ENCODE assay signal across 27 cellular contexts in genomic region chr9:123522921-123523320, GRCh38.
"Had no signal": no experiment of that assay in that cellular context is flagged by ENCODE, and none has a peak within 500 bp of the region (broad histone marks: within the 10 kb centered on the region; RNA-seq: fewer than 3 reads in every experiment).

No MANE protein-coding gene starts in this region.

- H3K27ac ChIP-seq: breast epithelium, SK-N-MC had no signal

- H3K27ac Mint-ChIP-seq: activated CD4-positive, alpha-beta memory T cell treated with anti-CD3 and anti-CD28 coated beads for 36 hours; activated CD4-positive, alpha-beta T cell treated with anti-CD3 and anti-CD28 coated beads, Interleukin-2, amount 10 ng/mL, durations not matched to agents 7 days and 5 days; activated naive CD4-positive, alpha-beta T cell treated with anti-CD3 and anti-CD28 coated beads, Interleukin-2, amount 10 ng/mL, durations not matched to agents 7 days and 5 days; activated naive CD8-positive, alpha-beta T cell treated with anti-CD3 and anti-CD28 coated beads for 36 hours; activated T-helper 2 cell treated with anti-CD3 and anti-CD28 coated beads, Interferon-gamma antibody, Interleukin-2, Interleukin-4, amounts not matched to agents 10 μg/mL and 5 μg/mL and 100 μg/mL, durations not matched to agents 14 hours and 24 hours and 36 hours; T-cell had no signal

- H3K4me1 ChIP-seq: breast epithelium had no signal

- H3K36me3 Mint-ChIP-seq: activated CD4-positive, alpha-beta memory T cell treated with anti-CD3 and anti-CD28 coated beads for 36 hours; activated naive CD4-positive, alpha-beta T cell treated with anti-CD3 and anti-CD28 coated beads, Interleukin-2, amount 10 ng/mL, durations not matched to agents 7 days and 5 days had no signal

- H3K36me3 ChIP-seq: breast epithelium had no signal

- DNase-seq: activated CD4-positive, alpha-beta memory T cell treated with anti-CD3 and anti-CD28 coated beads for 36 hours; activated CD4-positive, alpha-beta T cell treated with anti-CD3 and anti-CD28 coated beads, Interleukin-2, amount 10 ng/mL, durations not matched to agents 7 days and 5 days; activated CD4-positive, CD25-positive, alpha-beta regulatory T cell; activated gamma-delta T cell treated with Interleukin-2 at 50 U/mL for 16 hours; activated naive CD4-positive, alpha-beta T cell treated with anti-CD3 and anti-CD28 coated beads, Interleukin-2, amount 10 ng/mL, durations not matched to agents 7 days and 5 days; activated naive CD8-positive, alpha-beta T cell treated with anti-CD3 and anti-CD28 coated beads for 36 hours; activated T-cell treated with anti-CD3 and anti-CD28 coated beads for 4 hours; activated T-cell treated with anti-CD3 and anti-CD28 coated beads, Interleukin-2, amount 50 U/mL, for 48 hours; aorta; central memory CD4-positive, alpha-beta T cell; Karpas-422; MM.1S; NCI-H1105 treated with DMSO at 0.1 percent for 48 hours; NCI-H1436 treated with DMSO at 0.1 percent for 48 hours; NCI-H187; NCI-H2081; NCI-H446; NCI-H774; NK-92 treated with Interleukin-12 subunit alpha and Interleukin-12 subunit beta, amount 100 ng/mL, for 24 hours; OCI-M1; RPMI8226; T-cell; T-helper 2 cell; T1000 had no signal

- H3K9me3 Mint-ChIP-seq: activated CD4-positive, alpha-beta memory T cell treated with anti-CD3 and anti-CD28 coated beads for 36 hours; activated CD4-positive, alpha-beta T cell treated with anti-CD3 and anti-CD28 coated beads, Interleukin-2, amount 10 ng/mL, durations not matched to agents 7 days and 5 days; activated naive CD4-positive, alpha-beta T cell treated with anti-CD3 and anti-CD28 coated beads, Interleukin-2, amount 10 ng/mL, durations not matched to agents 7 days and 5 days; activated naive CD8-positive, alpha-beta T cell treated with anti-CD3 and anti-CD28 coated beads for 36 hours; activated T-helper 2 cell treated with anti-CD3 and anti-CD28 coated beads, Interferon-gamma antibody, Interleukin-2, Interleukin-4, amounts not matched to agents 10 μg/mL and 5 μg/mL and 100 μg/mL, durations not matched to agents 14 hours and 24 hours and 36 hours; T-cell had no signal

- H3K27me3 ChIP-seq: breast epithelium had no signal

- H3K4me3 ChIP-seq: breast epithelium, SK-N-MC had no signal

- H3K27me3 Mint-ChIP-seq: activated CD4-positive, alpha-beta memory T cell treated with anti-CD3 and anti-CD28 coated beads for 36 hours; activated CD4-positive, alpha-beta T cell treated with anti-CD3 and anti-CD28 coated beads, Interleukin-2, amount 10 ng/mL, durations not matched to agents 7 days and 5 days; activated naive CD4-positive, alpha-beta T cell treated with anti-CD3 and anti-CD28 coated beads, Interleukin-2, amount 10 ng/mL, durations not matched to agents 7 days and 5 days; activated naive CD8-positive, alpha-beta T cell treated with anti-CD3 and anti-CD28 coated beads for 36 hours; T-cell had no signal

- H3K4me1 Mint-ChIP-seq: activated CD4-positive, alpha-beta T cell treated with anti-CD3 and anti-CD28 coated beads, Interleukin-2, amount 10 ng/mL, durations not matched to agents 7 days and 5 days; activated naive CD4-positive, alpha-beta T cell treated with anti-CD3 and anti-CD28 coated beads, Interleukin-2, amount 10 ng/mL, durations not matched to agents 7 days and 5 days; activated naive CD8-positive, alpha-beta T cell treated with anti-CD3 and anti-CD28 coated beads for 36 hours; T-cell had no signal

- H3K4me3 Mint-ChIP-seq: activated CD4-positive, alpha-beta memory T cell treated with anti-CD3 and anti-CD28 coated beads for 36 hours; activated CD4-positive, alpha-beta T cell treated with anti-CD3 and anti-CD28 coated beads, Interleukin-2, amount 10 ng/mL, durations not matched to agents 7 days and 5 days; activated naive CD4-positive, alpha-beta T cell treated with anti-CD3 and anti-CD28 coated beads, Interleukin-2, amount 10 ng/mL, durations not matched to agents 7 days and 5 days; activated naive CD8-positive, alpha-beta T cell treated with anti-CD3 and anti-CD28 coated beads for 36 hours; T-cell had no signal

- H3K9me3 ChIP-seq: breast epithelium had no signal
